8 cellular contexts compared by ENCODE assay signal in the genomic region with DNA sequence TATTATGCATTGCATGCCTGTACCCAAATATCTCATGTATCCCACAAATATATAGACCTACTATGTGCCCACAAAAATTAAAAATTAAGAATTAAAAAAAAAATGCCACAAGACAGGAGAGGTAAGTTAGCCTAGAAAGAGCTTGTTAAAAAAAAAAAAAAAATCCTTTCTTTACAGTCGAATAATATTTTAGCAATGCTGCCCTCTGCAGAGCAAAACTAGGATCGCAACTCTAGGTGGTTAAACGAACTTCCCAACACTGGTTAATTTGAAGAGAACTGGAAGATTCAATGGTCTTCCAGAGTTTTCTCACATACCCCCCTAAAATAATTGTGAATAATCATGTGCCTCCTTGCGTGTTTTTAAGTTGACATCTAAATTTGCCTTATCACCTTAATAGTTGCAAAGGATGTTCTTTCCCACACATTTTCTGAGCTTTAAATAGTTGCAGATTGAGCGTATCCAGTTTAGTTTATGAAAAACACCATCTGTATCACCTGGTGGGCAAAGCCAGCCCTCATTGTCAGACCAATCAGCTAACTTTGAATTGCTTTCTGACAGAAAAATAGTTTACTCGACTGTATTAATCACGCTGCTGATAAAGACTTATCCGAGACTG. TPM values are rescaled to one million over a fixed set of nuclear protein-coding genes. Genes with fewer than 3 reads are reported as not detected.
DNase-seq lines count a peak whose midpoint lies in the region; ATAC-seq and TF ChIP-seq lines count a peak whose summit lies in the region.

No MANE protein-coding gene starts in this region.

- H3K9me2 ChIP-seq in PC-9 (ENCODE audit: insufficient read depth), result no peaks in the 10 kb centered on the region

- POLR2A ChIA-PET in PC-9 (lab: Charles Lee; ENCODE audit: unreplicated experiment), result no interaction called here

- H3K79me2 ChIP-seq in PC-9 (ENCODE audit: low read depth) (no peaks in the 10 kb centered on the region), osteoblast (ENCODE audit: insufficient read depth, low read length) (no peaks in the 10 kb centered on the region)

- CTCF ChIA-PET in PC-9 (lab: Charles Lee), result interaction anchor here (0.6 to 1.6 kb wide), 12 partner anchors 48 to 1587 kb away, joined by 3 to 25 read pairs (median 4); no protein-coding TSS in a partner anchor

- H4K20me1 ChIP-seq in PC-9 (ENCODE audit: insufficient read depth), result no peaks in the 10 kb centered on the region
- H4K20me1 ChIP-seq in osteoblast (ENCODE audit: insufficient read depth, low read length), result no peaks in the 10 kb centered on the region

- H3K9me3 ChIP-seq in PC-9 (ENCODE audit: insufficient read depth, low read depth) (no peaks in the 10 kb centered on the region), osteoblast (ENCODE audit: low read depth, low read length) (no peaks in the 10 kb centered on the region), upper lobe of right lung (no peaks in the 10 kb centered on the region)

- DNase-seq in HL-60 (ENCODE audit: low read depth in 1 of 2, low spot score in 1 of 2) (peak in 1 of 2 experiments; percentile 73), PC-9 (peak in 1 of 2 experiments; percentile 55), activated T-helper 1 cell treated with Interleukin-2 at 50 U/mL for 16 hours (ENCODE audit: low read depth) (peak; percentile 39), fibroblast of villous mesenchyme (ENCODE audit: low read depth) (peak; percentile 73), osteoblast (ENCODE audit: insufficient read length, low spot score, missing footprints) (peak; percentile 72), upper lobe of right lung (no peak)

- no peak overlapping the region for H2AFZ ChIP-seq in PC-9
- H2AFZ ChIP-seq in osteoblast (ENCODE audit: low read length), result no peak overlapping the region

- H3F3A ChIP-seq in PC-9 (ENCODE audit: insufficient read depth, low read depth), result no peaks in the 10 kb centered on the region

- no peak overlapping the region for H3K4me2 ChIP-seq in PC-9
- no peak overlapping the region for H3K4me2 ChIP-seq in osteoblast (ENCODE audit: insufficient read depth, low read length)

- no peaks in the 10 kb centered on the region for H3K27me3 ChIP-seq in HL-60 (ENCODE audit: insufficient read depth, poor library complexity, severe bottlenecking)
- peaks cover 8% of the 10 kb centered on the region; the same call in 1 of the 2 replicates for H3K27me3 ChIP-seq in PC-9 (ENCODE audit: insufficient read depth, low read depth)
- peaks cover 15% of the 10 kb centered on the region for H3K27me3 ChIP-seq in osteoblast (ENCODE audit: insufficient read depth, low read length)
- H3K27me3 ChIP-seq in upper lobe of right lung, result no peaks in the 10 kb centered on the region

- TF ChIP-seq CTCF in C4-2B (conservative IDR thresholded peaks at IDR 0.05) (peak; percentile 80), HL-60 (IDR thresholded peaks at IDR 0.05; ENCODE audit: insufficient read depth, low read length) (peak; percentile 5), PC-9 (conservative IDR thresholded peaks at IDR 0.05) (peak; percentile 84), fibroblast of villous mesenchyme (IDR thresholded peaks at IDR 0.05; ENCODE audit: insufficient read depth, low read depth, low read length) (peak; percentile 68), osteoblast (IDR thresholded peaks at IDR 0.05; ENCODE audit: extremely low read depth, low read depth, low read length) (peak; percentile 77), upper lobe of right lung (IDR thresholded peaks at IDR 0.05) (peak; percentile 82)

- H3K4me1 ChIP-seq in PC-9 (replicated peaks; ENCODE audit: insufficient read depth) (no peaks in the 10 kb centered on the region), osteoblast (ENCODE audit: insufficient read depth, low read length) (peaks cover 12% of the 10 kb centered on the region), upper lobe of right lung (peaks cover 29% of the 10 kb centered on the region)

- H3K4me3 ChIP-seq in HL-60 (replicated peaks; ENCODE audit: insufficient read depth, low read length) (no peak overlapping the region), PC-9 (no peak overlapping the region), fibroblast of villous mesenchyme (ENCODE audit: low read depth, low read length) (no peak overlapping the region), osteoblast (ENCODE audit: insufficient read depth, low read length) (no peak overlapping the region), upper lobe of right lung (no peak overlapping the region)

- H3K27ac ChIP-seq in C4-2B (no peak overlapping the region), HL-60 (replicated peaks) (no peak overlapping the region), PC-9 (no peak overlapping the region), osteoblast (ENCODE audit: low read depth, low read length) (no peak overlapping the region), upper lobe of right lung (no peak overlapping the region)

- intact Hi-C loops in PC-9 (cut with micrococcal nuclease; ENCODE audit: unreplicated experiment), result loop anchor here (1.0 to 5.0 kb wide), 3 partner anchors 187 to 453 kb away; no protein-coding TSS in a partner anchor
- intact Hi-C loops in upper lobe of right lung (cut with DNase I), result no loop called here

- BruUV-seq in PC-9 (replicated peaks; lab: Mats Ljungman, UMichigan), result no TSS peak

- ATAC-seq in upper lobe of right lung (peak; percentile 72), HG03469 (IDR thresholded peaks at IDR 0.05; ENCODE audit: unreplicated experiment) (no peak)

- H3K36me3 ChIP-seq in PC-9 (ENCODE audit: low read depth) (no peaks in the 10 kb centered on the region), osteoblast (ENCODE audit: insufficient read depth, low read length) (no peaks in the 10 kb centered on the region), upper lobe of right lung (no peaks in the 10 kb centered on the region)

RNA-seq across cellular contexts. Expression of gene RCBTB2, which starts 47.4 kb away (rescaled TPM):
- total RNA-seq in PC-9 (2021) (1.7 and 2.6 TPM in 2 replicates), fibroblast of villous mesenchyme (4.2 and 11.2 TPM in 2 replicates), osteoblast (10.5 and 11.8 TPM in 2 replicates), upper lobe of right lung (18.4 TPM)

Comparison
In these comparisons a context has a peak if more than half of its experiments do, and no peak if none do; other contexts are left out.
1. CTCF ChIP-seq: peak in every context shown above with its lines; median percentile 84 in PC-9; 82 in upper lobe of right lung; 80 in C4-2B; 77 in osteoblast; 68 in fibroblast of villous mesenchyme; 5 in HL-60.